In the genomic region with DNA sequence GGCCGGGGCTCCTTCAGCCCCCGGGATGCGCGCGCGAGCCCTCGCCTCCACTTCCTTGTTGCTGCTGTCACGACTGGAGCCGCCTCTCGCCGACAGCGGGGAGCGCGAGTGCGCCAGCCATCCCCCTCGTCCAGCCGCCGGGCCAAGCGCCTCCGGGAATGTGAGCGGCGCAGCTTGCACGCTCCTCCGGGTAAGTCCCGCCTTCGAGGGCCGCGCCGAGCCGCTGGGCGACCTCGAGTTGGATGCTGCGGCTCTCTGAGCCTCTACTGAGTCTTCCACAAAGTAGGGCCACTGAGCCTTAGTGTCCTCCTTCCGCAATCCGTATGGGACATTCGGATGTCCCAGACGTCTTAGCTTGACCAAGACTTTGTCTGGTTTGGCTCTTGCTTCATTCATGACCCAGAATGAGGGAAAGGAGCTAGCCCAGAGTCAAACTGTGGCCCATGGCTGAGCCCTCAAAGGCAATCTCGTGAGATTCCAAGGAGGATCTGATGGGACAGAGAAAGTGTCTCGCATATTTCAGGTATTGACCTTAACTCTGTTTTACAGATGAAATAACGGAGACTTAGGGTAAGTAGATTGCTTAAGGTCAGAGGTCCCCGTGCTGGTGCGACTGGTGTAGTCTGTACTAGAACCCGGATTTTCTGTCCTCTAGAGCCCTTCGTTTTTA, we compare ENCODE assay signal across 8 cellular contexts. TPM values are rescaled to one million over a fixed set of nuclear protein-coding genes. Genes with fewer than 3 reads are reported as not detected.
DNase-seq lines count a peak whose midpoint lies in the region; ATAC-seq, FAIRE-seq and TF ChIP-seq lines count a peak whose summit lies in the region.

No MANE protein-coding gene starts in this region.

- no TSS peak for BruUV-seq in K562 (replicated peaks; lab: Mats Ljungman, UMichigan)

- in situ Hi-C loops in K562 (cut with MboI), result no loop called here

- CTCF ChIA-PET in K562 (lab: Yijun Ruan, JAX; ENCODE audit: low intra/inter-chr PET ratio), result no interaction called here

- peak overlapping the region; percentile 93 to 95 for H3K9ac ChIP-seq in K562 (ENCODE audit: insufficient read depth in 1 of 2, low read depth in 2 of 2, low read length in 2 of 2)

- no peak for TF ChIP-seq RAD21 in K562 (CRISPR knock-in tag; conservative IDR thresholded peaks at IDR 0.05 in 1 of 2, IDR thresholded peaks at IDR 0.05 in 1 of 2)

- peak overlapping the region; percentile 95 for H3K27ac ChIP-seq in K562 (ENCODE audit: extremely low read depth, low read depth, low read length)

- H3K4me3 ChIP-seq in GM12875 (ENCODE audit: low read depth, low read length) (peak overlapping the region; percentile 98), K562 (peak overlapping the region; percentile 84)

- 0 out of 2 replicates have a peak, but pooled peaks cover 12% of the 10 kb centered on the region for H4K20me1 ChIP-seq in K562 (replicated peaks; ENCODE audit: control insufficient read depth, insufficient read depth, low read length)

- DNase-seq in T follicular helper cell (ENCODE audit: low read depth) (peak; percentile 25), K562 (ENCODE audit: extremely low read depth in 1 of 4, low spot score in 3 of 4) (peak; percentile 29 to 73 (median 63)), iPS-NIHi11 (ENCODE audit: low spot score) (peak; percentile 41), hippocampal formation (lab: John Stamatoyannopoulos, UW) (no peak)
- DNase-seq in stimulated activated CD4-positive, alpha-beta T cell treated with anti-CD3 and anti-CD28 coated beads, Interleukin-12 subunit alpha, Interleukin-12 subunit beta, amount 100 ng/mL, for 24 hours (ENCODE audit: low read depth in 2 of 2), result peak; percentile 10 to 22

- peaks cover 11 to 15% of the 10 kb centered on the region in 2 experiments; a peak in 4 of 5 replicates for H3K4me1 ChIP-seq in K562 (replicated peaks in 1 of 2; ENCODE audit: control insufficient read depth in 2 of 2, insufficient read depth in 2 of 2, low read length in 2 of 2)

- no peak for TF ChIP-seq CTCF in GM12875 (IDR thresholded peaks at IDR 0.05; ENCODE audit: borderline replicate concordance, insufficient read depth, low read depth, low read length)
- TF ChIP-seq CTCF in K562 (IDR thresholded peaks at IDR 0.05 in 2 of 3, conservative IDR thresholded peaks at IDR 0.05 in 1 of 3; ENCODE audit: insufficient read depth in 2 of 3, low read depth in 1 of 3, low read length in 3 of 3), result no peak

- H3K9me3 ChIP-seq in K562 (replicated peaks; ENCODE audit: control insufficient read depth, insufficient read depth, low read depth, low read length), result no peaks in the 10 kb centered on the region

- TF ChIP-seq EP300 in K562 (IDR thresholded peaks at IDR 0.05; ENCODE audit: low read length), result no peak

- ATAC-seq in HG03103 (IDR thresholded peaks at IDR 0.05; ENCODE audit: low read depth, unreplicated experiment) (peak; percentile 0), K562 (peak; percentile 67), GM21515 (IDR thresholded peaks at IDR 0.05; ENCODE audit: unreplicated experiment) (no peak)

- peaks cover 69% of the 10 kb centered on the region for H3K79me2 ChIP-seq in K562 (ENCODE audit: control insufficient read depth, insufficient read depth, low read length)

- peak overlapping the region; percentile 100 for H3K4me2 ChIP-seq in K562 (ENCODE audit: insufficient read depth, low read length)

- H3K9me1 ChIP-seq in K562 (ENCODE audit: control insufficient read depth, insufficient read depth, low read length), result no peaks in the 10 kb centered on the region

- peak overlapping the region; percentile 94 for H2AFZ ChIP-seq in K562 (ENCODE audit: low read depth, low read length)

- under 1% methylated on average over 36 of the region's 44 CpGs for WGBS in K562 (ENCODE audit: insufficient coverage, low coverage, missing lambda C conversion rate)

- peaks cover 37% of the 10 kb centered on the region for H3K36me3 ChIP-seq in K562 (ENCODE audit: control insufficient read depth, insufficient read depth, low read length)

- no peak for TF ChIP-seq POLR2A in K562 (conservative IDR thresholded peaks at IDR 0.05)

- POLR2A ChIA-PET in K562 (lab: Yijun Ruan, JAX), result interaction anchor here (0.7 to 1.8 kb wide), 11 partner anchors 9 to 174 kb away, joined by 3 to 5 read pairs (median 3); no protein-coding TSS in a partner anchor

- intact Hi-C loops in K562 (cut with micrococcal nuclease), result no loop called here

- H3K27me3 ChIP-seq in K562 (ENCODE audit: control insufficient read depth in 2 of 2, insufficient read depth in 2 of 2, low read length in 2 of 2), result no peaks in the 10 kb centered on the region

- FAIRE-seq in K562 (lab: Jason Lieb, UNC), result no peak

RNA-seq across cellular contexts. Expression of a gene that starts 0.6 kb away (rescaled TPM):
- total RNA-seq in K562 (2011; cell fraction: chromatin; rRNA removed; ENCODE audit: low replicate concordance), result 126 and 156 TPM in 2 replicates
- 104 and 109 TPM in 2 replicates for total RNA-seq in K562 (2011; cell fraction: nucleolus; rRNA removed)
- total RNA-seq in K562 (2011; cell fraction: nucleoplasm; rRNA removed), result 92.4 and 96.9 TPM in 2 replicates
- 32.1 and 44.2 TPM in 2 replicates for total RNA-seq in K562 (2014; rRNA removed)
- total RNA-seq in K562 (2014; rRNA removed; fragmentation: Illumina TruSeq; extraction: Trizol), result 32.2 and 34.3 TPM in 2 replicates
- 32.2 and 34.7 TPM in 2 replicates for total RNA-seq in K562 (2015; rRNA removed; fragmentation: Illumina TruSeq; extraction: Trizol)
- total RNA-seq in K562 (2021), result 44.1 and 44.3 TPM in 2 replicates
- polyA plus RNA-seq in K562 (2011; rRNA removed), result 44.0 and 47.5 TPM in 2 replicates
- 37.8 and 42.6 TPM in 2 replicates for polyA plus RNA-seq in K562 (2011; cell fraction: cytosol; rRNA removed)
- 119 and 131 TPM in 2 replicates for polyA plus RNA-seq in K562 (2011; cell fraction: nucleus; rRNA removed)
- polyA plus RNA-seq in K562 (2012), result 26.6 and 30.2 TPM in 2 replicates
- polyA plus RNA-seq in K562 (2014; fragmentation: Illumina TruSeq; extraction: Trizol), result 40.0 and 41.0 TPM in 2 replicates
- 1 to 10 TPM; 1.8 to 2.1 TPM for polyA plus RNA-seq in K562 (2014; fragmentation: Nextera tagmentation; extraction: Ambion mirVana)
- polyA plus RNA-seq in K562 (2014; rRNA removed), result 31.7 and 31.9 TPM in 2 replicates
- polyA minus RNA-seq in K562 (2011; rRNA and poly(A)+ RNA removed), result 61.8 and 62.5 TPM in 2 replicates
- polyA minus RNA-seq in K562 (2011; cell fraction: cytosol; rRNA and poly(A)+ RNA removed), result 33.1 and 34.0 TPM in 2 replicates
- polyA minus RNA-seq in K562 (2011; cell fraction: nucleus; rRNA and poly(A)+ RNA removed), result 49.3 and 58.9 TPM in 2 replicates

RNA-seq across cellular contexts. Expression of a gene that starts 0.7 kb away (rescaled TPM):
- total RNA-seq in K562 (2011; cell fraction: chromatin; rRNA removed; ENCODE audit: low replicate concordance), result 8.2 and 12.4 TPM in 2 replicates
- 5.2 and 6.6 TPM in 2 replicates for total RNA-seq in K562 (2011; cell fraction: nucleolus; rRNA removed)
- 12.1 and 13.1 TPM in 2 replicates for total RNA-seq in K562 (2011; cell fraction: nucleoplasm; rRNA removed)
- total RNA-seq in K562 (2014; rRNA removed) (3.9 and 5.2 TPM in 2 replicates), K562 (2014; rRNA removed; fragmentation: Illumina TruSeq; extraction: Trizol) (3.9 and 4.3 TPM in 2 replicates), K562 (2015; rRNA removed; fragmentation: Illumina TruSeq; extraction: Trizol) (3.8 and 4.3 TPM in 2 replicates), K562 (2021) (4.3 and 4.4 TPM in 2 replicates)
- polyA plus RNA-seq in K562 (2011; rRNA removed) (4.9 and 5.1 TPM in 2 replicates), K562 (2014; fragmentation: Illumina TruSeq; extraction: Trizol) (6.3 and 7.0 TPM in 2 replicates), K562 (2014; fragmentation: Nextera tagmentation; extraction: Ambion mirVana) (1 to 10 TPM; 1.8 to 2.3 TPM), K562 (2014; rRNA removed) (3.1 and 4.0 TPM in 2 replicates)
- 5.7 TPM in 2 replicates for polyA plus RNA-seq in K562 (2011; cell fraction: cytosol; rRNA removed)
- 14.9 and 16.9 TPM in 2 replicates for polyA plus RNA-seq in K562 (2011; cell fraction: nucleus; rRNA removed)
- polyA plus RNA-seq in K562 (2012), result 4.9 and 5.4 TPM in 2 replicates
- polyA minus RNA-seq in K562 (2011; rRNA and poly(A)+ RNA removed), result 9.4 and 9.9 TPM in 2 replicates
- 1.0 and 2.7 TPM in 2 replicates for polyA minus RNA-seq in K562 (2011; cell fraction: cytosol; rRNA and poly(A)+ RNA removed)
- 4.8 and 8.7 TPM in 2 replicates for polyA minus RNA-seq in K562 (2011; cell fraction: nucleus; rRNA and poly(A)+ RNA removed)

RNA-seq across cellular contexts. Expression of a gene that starts 40.6 kb away (rescaled TPM):
- total RNA-seq in K562 (2011; cell fraction: chromatin; rRNA removed; ENCODE audit: low replicate concordance), result 6.6 and 7.6 TPM in 2 replicates
- 4.6 and 5.3 TPM in 2 replicates for total RNA-seq in K562 (2011; cell fraction: nucleolus; rRNA removed)
- 6.6 and 9.2 TPM in 2 replicates for total RNA-seq in K562 (2011; cell fraction: nucleoplasm; rRNA removed)
- total RNA-seq in K562 (2014; rRNA removed) (3.1 and 3.6 TPM in 2 replicates), K562 (2014; rRNA removed; fragmentation: Illumina TruSeq; extraction: Trizol) (4.3 and 5.6 TPM in 2 replicates), K562 (2015; rRNA removed; fragmentation: Illumina TruSeq; extraction: Trizol) (5.8 and 6.3 TPM in 2 replicates), K562 (2021) (4.1 and 4.9 TPM in 2 replicates)
- polyA plus RNA-seq in K562 (2011; rRNA removed) (4.7 and 4.9 TPM in 2 replicates), K562 (2014; fragmentation: Illumina TruSeq; extraction: Trizol) (3.3 and 3.5 TPM in 2 replicates), K562 (2014; fragmentation: Nextera tagmentation; extraction: Ambion mirVana) (1 to 10 TPM; 1.1 to 2.0 TPM), K562 (2014; rRNA removed) (2.6 TPM in 2 replicates)
- 1.2 and 3.2 TPM in 2 replicates for polyA plus RNA-seq in K562 (2011; cell fraction: cytosol; rRNA removed)
- polyA plus RNA-seq in K562 (2011; cell fraction: nucleus; rRNA removed), result 1.7 and 3.6 TPM in 2 replicates
- 2.9 and 4.4 TPM in 2 replicates for polyA plus RNA-seq in K562 (2012)
- 13.8 and 13.9 TPM in 2 replicates for polyA minus RNA-seq in K562 (2011; rRNA and poly(A)+ RNA removed)
- polyA minus RNA-seq in K562 (2011; cell fraction: cytosol; rRNA and poly(A)+ RNA removed), result 4.2 and 6.2 TPM in 2 replicates
- 1.9 and 4.0 TPM in 2 replicates for polyA minus RNA-seq in K562 (2011; cell fraction: nucleus; rRNA and poly(A)+ RNA removed)

RNA-seq across cellular contexts. Expression of a gene that starts 56.5 kb away (rescaled TPM):
- total RNA-seq in K562 (2011; cell fraction: chromatin; rRNA removed; ENCODE audit: low replicate concordance), result not detected in 2 replicates
- total RNA-seq in K562 (2011; cell fraction: nucleolus; rRNA removed), result not detected in 2 replicates
- 0.23 TPM in 1 of 2 replicates, not detected in the other for total RNA-seq in K562 (2011; cell fraction: nucleoplasm; rRNA removed)
- total RNA-seq in K562 (2014; rRNA removed), result not detected in 2 replicates
- total RNA-seq in K562 (2014; rRNA removed; fragmentation: Illumina TruSeq; extraction: Trizol), result not detected in 2 replicates
- total RNA-seq in K562 (2015; rRNA removed; fragmentation: Illumina TruSeq; extraction: Trizol), result 0.04 TPM in 2 replicates
- total RNA-seq in K562 (2021), result not detected in 2 replicates
- polyA plus RNA-seq in K562 (2011; rRNA removed), result not detected in 2 replicates
- 0.03 TPM in 1 of 2 replicates, not detected in the other for polyA plus RNA-seq in K562 (2011; cell fraction: cytosol; rRNA removed)
- polyA plus RNA-seq in K562 (2011; cell fraction: nucleus; rRNA removed), result not detected in 2 replicates
- polyA plus RNA-seq in K562 (2012), result 0.04 and 0.05 TPM in 2 replicates
- 0.03 TPM in 1 of 2 replicates, not detected in the other for polyA plus RNA-seq in K562 (2014; fragmentation: Illumina TruSeq; extraction: Trizol)
- polyA plus RNA-seq in K562 (2014; fragmentation: Nextera tagmentation; extraction: Ambion mirVana), result under 1 TPM in 1 of 2 experiments, not detected in 1; 0.01 TPM
- 0.01 TPM in 1 of 2 replicates, not detected in the other for polyA plus RNA-seq in K562 (2014; rRNA removed)
- polyA minus RNA-seq in K562 (2011; rRNA and poly(A)+ RNA removed), result not detected in 2 replicates
- not detected in 2 replicates for polyA minus RNA-seq in K562 (2011; cell fraction: cytosol; rRNA and poly(A)+ RNA removed)
- not detected in 2 replicates for polyA minus RNA-seq in K562 (2011; cell fraction: nucleus; rRNA and poly(A)+ RNA removed)

Comparison
In these comparisons a context has a peak if more than half of its experiments do, and no peak if none do; other contexts are left out.
1. DNase-seq: peak in T follicular helper cell (single experiment), K562 (4 of 4), iPS-NIHi11 (single experiment) and stimulated activated CD4-positive, alpha-beta T cell treated with anti-CD3 and anti-CD28 coated beads, Interleukin-12 subunit alpha, Interleukin-12 subunit beta, amount 100 ng/mL, for 24 hours (2 of 2); none in hippocampal formation (0 of 2).